1 cellular context compared by ENCODE assay signal in the genomic region with DNA sequence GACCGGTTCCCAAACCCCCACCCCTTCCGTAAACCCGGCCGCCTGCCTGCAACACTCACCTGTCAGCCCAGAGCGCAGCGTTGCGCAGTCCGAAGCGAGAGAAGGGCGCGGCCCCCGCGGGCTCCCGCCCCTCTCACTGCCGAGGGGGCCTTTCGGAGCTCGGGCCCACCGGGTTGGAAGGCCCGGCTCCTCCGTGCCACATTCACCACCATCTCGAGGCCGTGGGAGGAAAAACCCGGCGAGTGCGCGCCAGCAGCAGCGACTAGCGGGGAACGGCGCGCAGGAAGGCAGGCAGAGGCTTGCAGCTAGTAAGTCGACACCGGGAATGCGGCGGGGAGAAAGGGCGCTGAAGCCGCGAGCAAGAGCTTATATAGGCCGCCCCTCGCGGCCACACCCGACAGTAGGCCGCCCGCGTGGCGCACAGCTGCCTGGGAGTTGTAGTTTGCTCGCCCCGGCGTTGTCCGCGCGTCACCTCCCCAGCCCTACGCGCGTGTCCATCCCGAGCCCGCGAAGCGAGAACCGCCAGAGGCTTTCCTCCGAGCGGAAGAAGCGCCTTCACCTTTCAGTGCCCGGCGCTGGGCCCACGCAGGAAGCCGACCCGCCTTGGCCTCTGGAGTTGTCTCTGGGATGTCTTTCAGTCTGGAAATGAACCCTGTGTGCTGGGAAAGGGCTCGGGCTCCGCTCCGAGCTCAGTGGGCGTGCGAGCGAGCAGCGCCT.
A peak's percentile ranks its signal among the peaks of the same experiment; 100 is the strongest.
TF ChIP-seq lines count a peak whose summit lies in the region.

No MANE protein-coding gene starts in this region.

TF ChIP-seq in K562, 482 proteins besides CTCF, POLR2A, EP300 and RAD21 (continued from another document and continues in another):
- TF ChIP-seq, protein P1, sequence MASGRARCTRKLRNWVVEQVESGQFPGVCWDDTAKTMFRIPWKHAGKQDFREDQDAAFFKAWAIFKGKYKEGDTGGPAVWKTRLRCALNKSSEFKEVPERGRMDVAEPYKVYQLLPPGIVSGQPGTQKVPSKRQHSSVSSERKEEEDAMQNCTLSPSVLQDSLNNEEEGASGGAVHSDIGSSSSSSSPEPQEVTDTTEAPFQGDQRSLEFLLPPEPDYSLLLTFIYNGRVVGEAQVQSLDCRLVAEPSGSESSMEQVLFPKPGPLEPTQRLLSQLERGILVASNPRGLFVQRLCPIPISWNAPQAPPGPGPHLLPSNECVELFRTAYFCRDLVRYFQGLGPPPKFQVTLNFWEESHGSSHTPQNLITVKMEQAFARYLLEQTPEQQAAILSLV (tag; IDR thresholded peaks at IDR 0.05), result 0 out of 2 replicates have a peak, but pooled peaks have one; percentile 50
- TF ChIP-seq SMARCB1 (IDR thresholded peaks at IDR 0.05; ENCODE audit: insufficient read length, low read depth) (no peak), SNRNP70 (optimal IDR thresholded peaks at IDR 0.05; ENCODE audit: low read depth, low read length) (no peak), SIN3A (IDR thresholded peaks at IDR 0.05; ENCODE audit: borderline replicate concordance in 2 of 2, control insufficient read depth in 1 of 2, low read depth in 2 of 2, low read length in 2 of 2) (peak; percentile 95), TAF7 (tag; IDR thresholded peaks at IDR 0.05) (peak; percentile 99), SMARCC2 (IDR thresholded peaks at IDR 0.05; ENCODE audit: low read depth) (no peak), NELFE (IDR thresholded peaks at IDR 0.05; ENCODE audit: insufficient read depth, insufficient read length) (peak; percentile 99), ZNF232 (CRISPR knock-in tag; IDR thresholded peaks at IDR 0.05) (peak; percentile 93), KLF13 (tag; IDR thresholded peaks at IDR 0.05; ENCODE audit: borderline replicate concordance, low read depth) (peak; percentile 80; the same call in 1 of the 2 replicates), ERF (CRISPR knock-in tag; IDR thresholded peaks at IDR 0.05) (peak; percentile 89), PCBP2 (IDR thresholded peaks at IDR 0.05; ENCODE audit: low read depth, low read length, poor library complexity, severe bottlenecking) (peak; percentile 96), NFYB (IDR thresholded peaks at IDR 0.05; ENCODE audit: extremely low read depth, insufficient read length) (no peak), NR2C2 (CRISPR knock-in tag; IDR thresholded peaks at IDR 0.05) (peak; percentile 86), NR2C2 (tag; IDR thresholded peaks at IDR 0.05) (peak; percentile 91), FOXP1 (CRISPR knock-in tag; IDR thresholded peaks at IDR 0.05) (peak; percentile 13; the same call in 1 of the 2 replicates), SAFB2 (IDR thresholded peaks at IDR 0.05; ENCODE audit: borderline replicate concordance, low read depth, low read length, severe bottlenecking) (no peak), ZNF239 (CRISPR knock-in tag; IDR thresholded peaks at IDR 0.05) (no peak), TBL1XR1 (IDR thresholded peaks at IDR 0.05; ENCODE audit: low read length in 2 of 2) (peak; percentile 77 to 89), DDX20 (tag; IDR thresholded peaks at IDR 0.05; ENCODE audit: low read depth) (no peak), ETV5 (CRISPR knock-in tag; IDR thresholded peaks at IDR 0.05; ENCODE audit: low read depth) (peak; percentile 80)
- TF ChIP-seq, protein P2, sequence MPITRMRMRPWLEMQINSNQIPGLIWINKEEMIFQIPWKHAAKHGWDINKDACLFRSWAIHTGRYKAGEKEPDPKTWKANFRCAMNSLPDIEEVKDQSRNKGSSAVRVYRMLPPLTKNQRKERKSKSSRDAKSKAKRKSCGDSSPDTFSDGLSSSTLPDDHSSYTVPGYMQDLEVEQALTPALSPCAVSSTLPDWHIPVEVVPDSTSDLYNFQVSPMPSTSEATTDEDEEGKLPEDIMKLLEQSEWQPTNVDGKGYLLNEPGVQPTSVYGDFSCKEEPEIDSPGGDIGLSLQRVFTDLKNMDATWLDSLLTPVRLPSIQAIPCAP (CRISPR knock-in tag; IDR thresholded peaks at IDR 0.05; ENCODE audit: borderline replicate concordance), result peak; percentile 67; the same call in 1 of the 2 replicates
- TF ChIP-seq, protein P3, sequence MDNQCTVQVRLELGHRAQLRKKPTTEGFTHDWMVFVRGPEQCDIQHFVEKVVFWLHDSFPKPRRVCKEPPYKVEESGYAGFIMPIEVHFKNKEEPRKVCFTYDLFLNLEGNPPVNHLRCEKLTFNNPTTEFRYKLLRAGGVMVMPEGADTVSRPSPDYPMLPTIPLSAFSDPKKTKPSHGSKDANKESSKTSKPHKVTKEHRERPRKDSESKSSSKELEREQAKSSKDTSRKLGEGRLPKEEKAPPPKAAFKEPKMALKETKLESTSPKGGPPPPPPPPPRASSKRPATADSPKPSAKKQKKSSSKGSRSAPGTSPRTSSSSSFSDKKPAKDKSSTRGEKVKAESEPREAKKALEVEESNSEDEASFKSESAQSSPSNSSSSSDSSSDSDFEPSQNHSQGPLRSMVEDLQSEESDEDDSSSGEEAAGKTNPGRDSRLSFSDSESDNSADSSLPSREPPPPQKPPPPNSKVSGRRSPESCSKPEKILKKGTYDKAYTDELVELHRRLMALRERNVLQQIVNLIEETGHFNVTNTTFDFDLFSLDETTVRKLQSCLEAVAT (IDR thresholded peaks at IDR 0.05), result peak; percentile 82 to 89
- TF ChIP-seq, protein P4, sequence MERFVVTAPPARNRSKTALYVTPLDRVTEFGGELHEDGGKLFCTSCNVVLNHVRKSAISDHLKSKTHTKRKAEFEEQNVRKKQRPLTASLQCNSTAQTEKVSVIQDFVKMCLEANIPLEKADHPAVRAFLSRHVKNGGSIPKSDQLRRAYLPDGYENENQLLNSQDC (CRISPR knock-in tag; IDR thresholded peaks at IDR 0.05), result peak; percentile 66
- TF ChIP-seq, protein P5, sequence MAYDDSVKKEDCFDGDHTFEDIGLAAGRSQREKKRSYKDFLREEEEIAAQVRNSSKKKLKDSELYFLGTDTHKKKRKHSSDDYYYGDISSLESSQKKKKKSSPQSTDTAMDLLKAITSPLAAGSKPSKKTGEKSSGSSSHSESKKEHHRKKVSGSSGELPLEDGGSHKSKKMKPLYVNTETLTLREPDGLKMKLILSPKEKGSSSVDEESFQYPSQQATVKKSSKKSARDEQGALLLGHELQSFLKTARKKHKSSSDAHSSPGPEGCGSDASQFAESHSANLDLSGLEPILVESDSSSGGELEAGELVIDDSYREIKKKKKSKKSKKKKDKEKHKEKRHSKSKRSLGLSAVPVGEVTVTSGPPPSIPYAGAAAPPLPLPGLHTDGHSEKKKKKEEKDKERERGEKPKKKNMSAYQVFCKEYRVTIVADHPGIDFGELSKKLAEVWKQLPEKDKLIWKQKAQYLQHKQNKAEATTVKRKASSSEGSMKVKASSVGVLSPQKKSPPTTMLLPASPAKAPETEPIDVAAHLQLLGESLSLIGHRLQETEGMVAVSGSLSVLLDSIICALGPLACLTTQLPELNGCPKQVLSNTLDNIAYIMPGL (CRISPR knock-in tag; IDR thresholded peaks at IDR 0.05), result peak; percentile 86; the same call in 1 of the 2 replicates
- TF ChIP-seq, protein P6, sequence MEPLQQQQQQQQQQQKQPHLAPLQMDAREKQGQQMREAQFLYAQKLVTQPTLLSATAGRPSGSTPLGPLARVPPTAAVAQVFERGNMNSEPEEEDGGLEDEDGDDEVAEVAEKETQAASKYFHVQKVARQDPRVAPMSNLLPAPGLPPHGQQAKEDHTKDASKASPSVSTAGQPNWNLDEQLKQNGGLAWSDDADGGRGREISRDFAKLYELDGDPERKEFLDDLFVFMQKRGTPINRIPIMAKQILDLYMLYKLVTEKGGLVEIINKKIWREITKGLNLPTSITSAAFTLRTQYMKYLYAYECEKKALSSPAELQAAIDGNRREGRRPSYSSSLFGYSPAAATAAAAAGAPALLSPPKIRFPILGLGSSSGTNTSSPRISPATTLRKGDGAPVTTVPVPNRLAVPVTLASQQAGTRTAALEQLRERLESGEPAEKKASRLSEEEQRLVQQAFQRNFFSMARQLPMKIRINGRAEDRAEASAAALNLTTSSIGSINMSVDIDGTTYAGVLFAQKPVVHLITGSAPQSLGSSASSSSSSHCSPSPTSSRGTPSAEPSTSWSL (CRISPR knock-in tag; IDR thresholded peaks at IDR 0.05; ENCODE audit: borderline replicate concordance), result no peak
- TF ChIP-seq, protein P7, sequence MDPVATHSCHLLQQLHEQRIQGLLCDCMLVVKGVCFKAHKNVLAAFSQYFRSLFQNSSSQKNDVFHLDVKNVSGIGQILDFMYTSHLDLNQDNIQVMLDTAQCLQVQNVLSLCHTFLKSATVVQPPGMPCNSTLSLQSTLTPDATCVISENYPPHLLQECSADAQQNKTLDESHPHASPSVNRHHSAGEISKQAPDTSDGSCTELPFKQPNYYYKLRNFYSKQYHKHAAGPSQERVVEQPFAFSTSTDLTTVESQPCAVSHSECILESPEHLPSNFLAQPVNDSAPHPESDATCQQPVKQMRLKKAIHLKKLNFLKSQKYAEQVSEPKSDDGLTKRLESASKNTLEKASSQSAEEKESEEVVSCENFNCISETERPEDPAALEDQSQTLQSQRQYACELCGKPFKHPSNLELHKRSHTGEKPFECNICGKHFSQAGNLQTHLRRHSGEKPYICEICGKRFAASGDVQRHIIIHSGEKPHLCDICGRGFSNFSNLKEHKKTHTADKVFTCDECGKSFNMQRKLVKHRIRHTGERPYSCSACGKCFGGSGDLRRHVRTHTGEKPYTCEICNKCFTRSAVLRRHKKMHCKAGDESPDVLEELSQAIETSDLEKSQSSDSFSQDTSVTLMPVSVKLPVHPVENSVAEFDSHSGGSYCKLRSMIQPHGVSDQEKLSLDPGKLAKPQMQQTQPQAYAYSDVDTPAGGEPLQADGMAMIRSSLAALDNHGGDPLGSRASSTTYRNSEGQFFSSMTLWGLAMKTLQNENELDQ (CRISPR knock-in tag; IDR thresholded peaks at IDR 0.05; ENCODE audit: borderline replicate concordance), result peak; percentile 88; the same call in 1 of the 2 replicates
- TF ChIP-seq, protein P8, sequence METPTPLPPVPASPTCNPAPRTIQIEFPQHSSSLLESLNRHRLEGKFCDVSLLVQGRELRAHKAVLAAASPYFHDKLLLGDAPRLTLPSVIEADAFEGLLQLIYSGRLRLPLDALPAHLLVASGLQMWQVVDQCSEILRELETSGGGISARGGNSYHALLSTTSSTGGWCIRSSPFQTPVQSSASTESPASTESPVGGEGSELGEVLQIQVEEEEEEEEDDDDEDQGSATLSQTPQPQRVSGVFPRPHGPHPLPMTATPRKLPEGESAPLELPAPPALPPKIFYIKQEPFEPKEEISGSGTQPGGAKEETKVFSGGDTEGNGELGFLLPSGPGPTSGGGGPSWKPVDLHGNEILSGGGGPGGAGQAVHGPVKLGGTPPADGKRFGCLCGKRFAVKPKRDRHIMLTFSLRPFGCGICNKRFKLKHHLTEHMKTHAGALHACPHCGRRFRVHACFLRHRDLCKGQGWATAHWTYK (CRISPR knock-in tag; IDR thresholded peaks at IDR 0.05), result peak; percentile 69; the same call in 1 of the 2 replicates
- TF ChIP-seq, protein P9, sequence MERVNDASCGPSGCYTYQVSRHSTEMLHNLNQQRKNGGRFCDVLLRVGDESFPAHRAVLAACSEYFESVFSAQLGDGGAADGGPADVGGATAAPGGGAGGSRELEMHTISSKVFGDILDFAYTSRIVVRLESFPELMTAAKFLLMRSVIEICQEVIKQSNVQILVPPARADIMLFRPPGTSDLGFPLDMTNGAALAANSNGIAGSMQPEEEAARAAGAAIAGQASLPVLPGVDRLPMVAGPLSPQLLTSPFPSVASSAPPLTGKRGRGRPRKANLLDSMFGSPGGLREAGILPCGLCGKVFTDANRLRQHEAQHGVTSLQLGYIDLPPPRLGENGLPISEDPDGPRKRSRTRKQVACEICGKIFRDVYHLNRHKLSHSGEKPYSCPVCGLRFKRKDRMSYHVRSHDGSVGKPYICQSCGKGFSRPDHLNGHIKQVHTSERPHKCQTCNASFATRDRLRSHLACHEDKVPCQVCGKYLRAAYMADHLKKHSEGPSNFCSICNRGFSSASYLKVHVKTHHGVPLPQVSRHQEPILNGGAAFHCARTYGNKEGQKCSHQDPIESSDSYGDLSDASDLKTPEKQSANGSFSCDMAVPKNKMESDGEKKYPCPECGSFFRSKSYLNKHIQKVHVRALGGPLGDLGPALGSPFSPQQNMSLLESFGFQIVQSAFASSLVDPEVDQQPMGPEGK (CRISPR knock-in tag; IDR thresholded peaks at IDR 0.05; ENCODE audit: borderline replicate concordance), result peak; percentile 70; the same call in 1 of the 2 replicates
- TF ChIP-seq, protein P10, sequence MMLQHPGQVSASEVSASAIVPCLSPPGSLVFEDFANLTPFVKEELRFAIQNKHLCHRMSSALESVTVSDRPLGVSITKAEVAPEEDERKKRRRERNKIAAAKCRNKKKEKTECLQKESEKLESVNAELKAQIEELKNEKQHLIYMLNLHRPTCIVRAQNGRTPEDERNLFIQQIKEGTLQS (IDR thresholded peaks at IDR 0.05), result no peak; the same call in 1 of the 2 replicates
- TF ChIP-seq, protein P10 (CRISPR knock-in tag; conservative IDR thresholded peaks at IDR 0.05), result peak; percentile 91
- TF ChIP-seq, protein P11, sequence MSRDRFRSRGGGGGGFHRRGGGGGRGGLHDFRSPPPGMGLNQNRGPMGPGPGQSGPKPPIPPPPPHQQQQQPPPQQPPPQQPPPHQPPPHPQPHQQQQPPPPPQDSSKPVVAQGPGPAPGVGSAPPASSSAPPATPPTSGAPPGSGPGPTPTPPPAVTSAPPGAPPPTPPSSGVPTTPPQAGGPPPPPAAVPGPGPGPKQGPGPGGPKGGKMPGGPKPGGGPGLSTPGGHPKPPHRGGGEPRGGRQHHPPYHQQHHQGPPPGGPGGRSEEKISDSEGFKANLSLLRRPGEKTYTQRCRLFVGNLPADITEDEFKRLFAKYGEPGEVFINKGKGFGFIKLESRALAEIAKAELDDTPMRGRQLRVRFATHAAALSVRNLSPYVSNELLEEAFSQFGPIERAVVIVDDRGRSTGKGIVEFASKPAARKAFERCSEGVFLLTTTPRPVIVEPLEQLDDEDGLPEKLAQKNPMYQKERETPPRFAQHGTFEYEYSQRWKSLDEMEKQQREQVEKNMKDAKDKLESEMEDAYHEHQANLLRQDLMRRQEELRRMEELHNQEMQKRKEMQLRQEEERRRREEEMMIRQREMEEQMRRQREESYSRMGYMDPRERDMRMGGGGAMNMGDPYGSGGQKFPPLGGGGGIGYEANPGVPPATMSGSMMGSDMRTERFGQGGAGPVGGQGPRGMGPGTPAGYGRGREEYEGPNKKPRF (IDR thresholded peaks at IDR 0.05; ENCODE audit: low read depth, low read length), result no peak
